ENCODE assay signal across 9 cellular contexts in genomic region chr1:110879758-110880606, GRCh38. TPM values are rescaled to one million over a fixed set of nuclear protein-coding genes. Genes with fewer than 3 reads are reported as not detected.
DNase-seq lines count a peak whose midpoint lies in the region; ATAC-seq lines count a peak whose summit lies in the region.
"Had no signal": no experiment of that assay in that cellular context is flagged by ENCODE, and none has a peak within 500 bp of the region (broad histone marks: within the 10 kb centered on the region; RNA-seq: fewer than 3 reads in every experiment).

No MANE protein-coding gene starts in this region.

- in situ Hi-C loops in G401 (cut with HindIII; ENCODE audit: low sequenced_read_pairs), result no loop called here

- peak overlapping the region; percentile 97 for H3K4me3 Mint-ChIP-seq in stimulated activated naive CD8-positive, alpha-beta T cell treated with anti-CD3 and anti-CD28 coated beads, Interleukin-15, Interleukin-2, amounts not matched to agents 100 ng/mL and 50 ng/mL, for 24 hours

- peak overlapping the region; percentile 100 for H3K27ac Mint-ChIP-seq in stimulated activated naive CD8-positive, alpha-beta T cell treated with anti-CD3 and anti-CD28 coated beads, Interleukin-15, Interleukin-2, amounts not matched to agents 100 ng/mL and 50 ng/mL, for 24 hours

- H3K27me3 Mint-ChIP-seq in stimulated activated naive CD8-positive, alpha-beta T cell treated with anti-CD3 and anti-CD28 coated beads, Interleukin-15, Interleukin-2, amounts not matched to agents 100 ng/mL and 50 ng/mL, for 24 hours, result no peaks in the 10 kb centered on the region

- peaks cover 95% of the 10 kb centered on the region for H3K4me1 Mint-ChIP-seq in stimulated activated naive CD8-positive, alpha-beta T cell treated with anti-CD3 and anti-CD28 coated beads, Interleukin-15, Interleukin-2, amounts not matched to agents 100 ng/mL and 50 ng/mL, for 24 hours (ENCODE audit: low read depth)

- no peaks in the 10 kb centered on the region for H3K9me3 Mint-ChIP-seq in stimulated activated naive CD8-positive, alpha-beta T cell treated with anti-CD3 and anti-CD28 coated beads, Interleukin-15, Interleukin-2, amounts not matched to agents 100 ng/mL and 50 ng/mL, for 24 hours

- peak in 4 of 5 donors; percentile 30 to 92 (median 37) for DNase-seq in T-helper 1 cell
- DNase-seq in effector CD4-positive, alpha-beta T cell, result peak; percentile 49
- DNase-seq in HT-29 (ENCODE audit: low spot score), result no peak
- no peak for DNase-seq in G401 (ENCODE audit: low spot score)
- DNase-seq in NCI-H524 treated with DMSO at 0.1 percent for 48 hours (lab: John Stamatoyannopoulos, UW), result no peak

- ATAC-seq in GM18870 (IDR thresholded peaks at IDR 0.05; ENCODE audit: unreplicated experiment), result peak; percentile 39
- ATAC-seq in HG02973 (IDR thresholded peaks at IDR 0.05; ENCODE audit: unreplicated experiment), result peak; percentile 50
- ATAC-seq: Panc1 had no signal

- peaks cover 60% of the 10 kb centered on the region for H3K36me3 Mint-ChIP-seq in stimulated activated naive CD8-positive, alpha-beta T cell treated with anti-CD3 and anti-CD28 coated beads, Interleukin-15, Interleukin-2, amounts not matched to agents 100 ng/mL and 50 ng/mL, for 24 hours (ENCODE audit: low read depth)

RNA-seq across cellular contexts. Expression of gene CD53, which starts 7.0 kb away (rescaled TPM):
- total RNA-seq in HT-29 (2014; rRNA removed; shearing (Covaris generic)), result not detected in 2 replicates
- not detected in 2 replicates for total RNA-seq in G401 (2014; rRNA removed; shearing (Covaris generic))

Comparison
In these comparisons a context has a peak if more than half of its experiments do, and no peak if none do; other contexts are left out.
1. DNase-seq: peak in T-helper 1 cell (4 of 5) and effector CD4-positive, alpha-beta T cell (single experiment); none in HT-29 (single experiment), G401 (single experiment) and NCI-H524 treated with DMSO at 0.1 percent for 48 hours (single experiment).